In the genomic region with DNA sequence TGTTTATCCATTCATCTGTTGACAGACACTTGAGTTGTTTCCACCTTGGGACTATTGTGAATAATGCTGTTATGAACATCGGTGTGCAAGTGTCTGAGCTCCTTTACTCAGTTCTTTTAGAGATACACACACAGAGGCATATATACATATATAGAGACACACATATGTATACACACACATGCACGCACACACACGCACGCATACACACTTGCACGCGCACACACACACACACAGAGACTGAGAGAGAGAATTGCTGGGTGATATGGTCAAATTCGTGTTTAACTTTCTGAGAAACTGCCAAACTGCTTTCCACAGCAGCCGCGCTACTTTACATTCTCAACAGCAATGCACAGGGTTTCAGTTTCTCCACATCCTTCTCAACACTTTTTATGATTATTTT, we compare ENCODE assay signal across 6 cellular contexts.
"Had no signal": no experiment of that assay in that cellular context is flagged by ENCODE, and none has a peak within 500 bp of the region (broad histone marks: within the 10 kb centered on the region; RNA-seq: fewer than 3 reads in every experiment).

No MANE protein-coding gene starts in this region.

- ATAC-seq: HepG2 had no signal

- DNase-seq: GOT3, H9, HCEC 1CT, KG1 had no signal

- H3K27ac ChIP-seq: HL-60 had no signal
